In the genomic region with DNA sequence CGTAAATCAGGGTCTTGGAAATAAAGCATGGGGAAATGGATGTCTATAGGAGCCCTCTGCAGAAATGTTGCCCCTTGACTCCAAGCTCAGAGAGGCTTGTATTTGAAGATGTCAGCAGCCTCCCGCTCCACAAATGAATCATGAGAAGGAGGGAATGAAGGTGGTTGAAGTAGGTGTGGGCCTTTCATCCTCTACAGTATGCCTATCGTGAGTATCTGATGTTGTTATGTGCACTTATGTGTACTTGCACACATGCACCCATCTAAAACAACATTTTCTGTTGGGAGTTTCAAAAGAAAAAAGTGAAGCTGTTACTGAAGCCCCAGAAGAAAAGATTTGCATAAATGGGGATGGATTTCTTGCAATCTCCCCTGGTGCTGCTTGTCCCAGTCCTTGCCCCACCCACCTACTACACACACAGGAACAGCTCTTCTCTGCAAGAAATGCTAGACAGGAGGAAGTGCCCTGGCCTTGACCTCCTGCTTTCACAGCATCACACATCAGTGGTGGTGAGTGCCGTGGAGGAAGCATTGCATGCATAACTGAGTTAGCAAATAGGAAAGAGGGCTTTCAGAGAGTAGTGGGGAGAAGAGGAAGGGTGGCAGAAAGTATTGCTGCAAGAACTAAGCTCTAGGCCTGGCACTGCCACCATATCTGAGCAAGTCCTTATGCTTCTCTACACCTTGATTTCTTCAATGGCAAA, we compare ENCODE assay signal across 8 cellular contexts.
DNase-seq lines count a peak whose midpoint lies in the region; ATAC-seq and TF ChIP-seq lines count a peak whose summit lies in the region.

No MANE protein-coding gene starts in this region.

- POLR2A ChIA-PET in CD8-positive, alpha-beta T cell (lab: Charles Lee) = interaction anchor here (0.6 to 1.4 kb wide), 4 partner anchors 12 to 71 kb away, joined by 3 to 5 read pairs (median 4); no protein-coding TSS in a partner anchor

- intact Hi-C loops in CD8-positive, alpha-beta T cell (cut with DNase I, micrococcal nuclease) = loop anchor here in 1 of 2 experiments (1.0 kb wide), 1 partner anchor 27 kb away; no protein-coding TSS in a partner anchor
- intact Hi-C loops in left ventricle myocardium inferior (cut with micrococcal nuclease) (no loop called here), stomach (cut with DNase I; ENCODE audit: low total_unique reads) (no loop called here)

- no peak overlapping the region for H3K4me3 ChIP-seq in CD8-positive, alpha-beta T cell (ENCODE audit: low read depth, low read length)
- H3K4me3 ChIP-seq in left ventricle myocardium inferior = no peak overlapping the region
- no peak overlapping the region for H3K4me3 ChIP-seq in stomach
- H3K4me3 ChIP-seq in suprapubic skin = no peak overlapping the region

- peaks cover under 1% of the 10 kb centered on the region for H3K9me3 Mint-ChIP-seq in CD8-positive, alpha-beta T cell

- TF ChIP-seq EP300 in stomach (IDR thresholded peaks at IDR 0.05) (no peak), suprapubic skin (IDR thresholded peaks at IDR 0.05) (no peak)

- CTCF ChIA-PET in CD8-positive, alpha-beta T cell (lab: Charles Lee) = interaction anchor here (0.5 to 2.1 kb wide), 5 partner anchors 15 to 1201 kb away, joined by 3 to 5 read pairs (median 4); a partner anchor contains a TSS

- peaks cover 53% of the 10 kb centered on the region for H3K4me1 Mint-ChIP-seq in CD8-positive, alpha-beta T cell (ENCODE audit: low read depth)

- H3K4me3 Mint-ChIP-seq in CD8-positive, alpha-beta T cell = no peak overlapping the region

- no peaks in the 10 kb centered on the region for H3K36me3 ChIP-seq in CD8-positive, alpha-beta T cell (ENCODE audit: insufficient read depth, low read length)
- H3K36me3 ChIP-seq in left ventricle myocardium inferior = no peaks in the 10 kb centered on the region
- no peaks in the 10 kb centered on the region for H3K36me3 ChIP-seq in stomach
- no peaks in the 10 kb centered on the region for H3K36me3 ChIP-seq in suprapubic skin

- no peaks in the 10 kb centered on the region for H3K27me3 Mint-ChIP-seq in CD8-positive, alpha-beta T cell (ENCODE audit: low read depth)

- no peaks in the 10 kb centered on the region for H3K27me3 ChIP-seq in CD8-positive, alpha-beta T cell (ENCODE audit: insufficient read depth, low read length)
- H3K27me3 ChIP-seq in left ventricle myocardium inferior (ENCODE audit: low read depth) (no peaks in the 10 kb centered on the region), stomach (no peaks in the 10 kb centered on the region), suprapubic skin (no peaks in the 10 kb centered on the region)

- H3K9me3 ChIP-seq in CD8-positive, alpha-beta T cell (ENCODE audit: low read length) = no peaks in the 10 kb centered on the region
- H3K9me3 ChIP-seq in left ventricle myocardium inferior (replicated peaks) (peaks cover 14% of the 10 kb centered on the region), stomach (peaks cover 0 to 12% (median 5%) of the 10 kb centered on the region in 4 donors), suprapubic skin (no peaks in the 10 kb centered on the region)

- TF ChIP-seq POLR2A in stomach (IDR thresholded peaks at IDR 0.05) (no peak), suprapubic skin (IDR thresholded peaks at IDR 0.05) (no peak)

- 74 to 94% (median 83%) methylated on average over 4 of the region's 4 CpGs for WGBS in stomach, 5 donors
- 86% methylated on average over 4 of the region's 4 CpGs for WGBS in suprapubic skin

- peaks cover 32% of the 10 kb centered on the region for H3K4me1 ChIP-seq in CD8-positive, alpha-beta T cell (ENCODE audit: insufficient read depth, low read length)
- H3K4me1 ChIP-seq in left ventricle myocardium inferior (no peaks in the 10 kb centered on the region), stomach (peaks cover 5 to 57% (median 22%) of the 10 kb centered on the region in 4 donors), suprapubic skin (peaks cover 20% of the 10 kb centered on the region)

- TF ChIP-seq CTCF in CD8-positive, alpha-beta T cell (IDR thresholded peaks at IDR 0.05) = no peak
- TF ChIP-seq CTCF in left ventricle myocardium inferior (IDR thresholded peaks at IDR 0.05; ENCODE audit: borderline replicate concordance) (no peak), stomach (IDR thresholded peaks at IDR 0.05) (no peak), suprapubic skin (IDR thresholded peaks at IDR 0.05) (no peak)

- DNase-seq in CD8-positive, alpha-beta T cell = peak; percentile 17 to 76 (median 47)
- DNase-seq in activated CD4-positive, alpha-beta T cell treated with anti-CD3 and anti-CD28 coated beads, Interleukin-2, amount 50 U/mL, for 1 hour = peak; percentile 4
- DNase-seq in left ventricle myocardium inferior (peak; percentile 35), stomach (peak; percentile 44), DMS153 treated with DMSO at 0.1 percent for 48 hours (lab: John Stamatoyannopoulos, UW; ENCODE audit: unreplicated experiment) (no peak), suprapubic skin (ENCODE audit: low spot score in 2 of 2) (no peak), NCI-H1436 (lab: John Stamatoyannopoulos, UW) (no peak)

- ATAC-seq in CD8-positive, alpha-beta T cell = peak; percentile 87
- peak; percentile 81 for ATAC-seq in HG02759 (IDR thresholded peaks at IDR 0.05; ENCODE audit: unreplicated experiment)

- H3K27ac ChIP-seq in CD8-positive, alpha-beta T cell (ENCODE audit: low read depth, low read length) = no peak overlapping the region
- H3K27ac ChIP-seq in left ventricle myocardium inferior (replicated peaks) (no peak overlapping the region), stomach (peak overlapping the region in 2 of 5 donors; percentile 43 to 74), suprapubic skin (no peak overlapping the region)

- H3K27ac Mint-ChIP-seq in CD8-positive, alpha-beta T cell = peak overlapping the region; percentile 87

- H3K36me3 Mint-ChIP-seq in CD8-positive, alpha-beta T cell = no peaks in the 10 kb centered on the region

Comparison
In these comparisons a context has a peak if more than half of its experiments do, and no peak if none do; other contexts are left out.
1. DNase-seq: peak in CD8-positive, alpha-beta T cell (7 of 7), activated CD4-positive, alpha-beta T cell treated with anti-CD3 and anti-CD28 coated beads, Interleukin-2, amount 50 U/mL, for 1 hour (single experiment), left ventricle myocardium inferior (single experiment) and stomach (single experiment); none in DMS153 treated with DMSO at 0.1 percent for 48 hours (single experiment), suprapubic skin (0 of 2) and NCI-H1436 (single experiment).